In genomic region chr17:28118362-28118761, GRCh38 we compare ENCODE assay signal across 12 cellular contexts.
DNase-seq lines count a peak whose midpoint lies in the region; ATAC-seq and TF ChIP-seq lines count a peak whose summit lies in the region.
"Had no signal": no experiment of that assay in that cellular context is flagged by ENCODE, and none has a peak within 500 bp of the region (broad histone marks: within the 10 kb centered on the region; RNA-seq: fewer than 3 reads in every experiment).

No MANE protein-coding gene starts in this region.

- H3K18ac ChIP-seq in mesendoderm (ENCODE audit: low read length) = no peak overlapping the region

- H4K5ac ChIP-seq in mesendoderm (ENCODE audit: low read length) = no peak overlapping the region

- H3K4me1 ChIP-seq in muscle layer of duodenum (ENCODE audit: control insufficient read depth in 1 of 2, insufficient read depth in 2 of 2, low read length in 2 of 2) (no peaks in the 10 kb centered on the region), mesendoderm (ENCODE audit: control insufficient read depth, low read depth, low read length) (peaks cover 8% of the 10 kb centered on the region)

- H3K4me3 Mint-ChIP-seq in CD14-positive monocyte = peak overlapping the region; percentile 58 to 81
- H3K4me3 Mint-ChIP-seq in activated naive CD8-positive, alpha-beta T cell = peak overlapping the region; percentile 51

- H2BK15ac ChIP-seq in mesendoderm (replicated peaks; ENCODE audit: low read depth) = no peak overlapping the region

- H2AK5ac ChIP-seq in mesendoderm (ENCODE audit: low read length) = no peak overlapping the region

- no CpG with 5 or more reads among the region's 1 CpG for WGBS in mesendoderm (ENCODE audit: extremely low coverage, insufficient coverage, low lambda C conversion rate)

- H3K36me3 Mint-ChIP-seq in CD14-positive monocyte = peaks cover 10 to 19% of the 10 kb centered on the region in 2 donors
- H3K36me3 Mint-ChIP-seq in activated naive CD8-positive, alpha-beta T cell = peaks cover 13% of the 10 kb centered on the region

- H3K4me1 Mint-ChIP-seq in CD14-positive monocyte = peaks cover 24% of the 10 kb centered on the region
- peaks cover 35% of the 10 kb centered on the region for H3K4me1 Mint-ChIP-seq in activated naive CD8-positive, alpha-beta T cell (ENCODE audit: low read depth)

- TF ChIP-seq CTCF in CD14-positive monocyte (IDR thresholded peaks at IDR 0.05) = no peak

- intact Hi-C loops in CD14-positive monocyte (cut with micrococcal nuclease) = no loop called here

- no peak overlapping the region for H3K23ac ChIP-seq in mesendoderm (ENCODE audit: low read length)

- no peak overlapping the region for H4K8ac ChIP-seq in mesendoderm (ENCODE audit: low read depth, low read length)

- H3K27ac Mint-ChIP-seq in CD14-positive monocyte = peak overlapping the region; percentile 76 to 93 (median 87)
- peak overlapping the region; percentile 59 for H3K27ac Mint-ChIP-seq in activated naive CD8-positive, alpha-beta T cell

- H3K27ac ChIP-seq in KOPT-K1 (ENCODE audit: low read depth, low read length, poor library complexity, severe bottlenecking) (peak overlapping the region; percentile 39), muscle layer of duodenum (ENCODE audit: low read length) (peak overlapping the region; percentile 14), mesendoderm (ENCODE audit: low read depth, low read length) (no peak overlapping the region)
- H3K27ac ChIP-seq: GM23248, VCaP had no signal

- no peaks in the 10 kb centered on the region for H3K27me3 Mint-ChIP-seq in CD14-positive monocyte (ENCODE audit: low read depth in 3 of 3)
- H3K27me3 Mint-ChIP-seq in activated naive CD8-positive, alpha-beta T cell = no peaks in the 10 kb centered on the region

- H3K9ac ChIP-seq in mesendoderm (ENCODE audit: low read length) = no peak overlapping the region
- H3K9ac ChIP-seq: GM23248 had no signal

- H3K79me2 ChIP-seq in mesendoderm (ENCODE audit: control insufficient read depth, insufficient read depth, low read length) = peaks cover 4% of the 10 kb centered on the region

- DNase-seq in CD14-positive monocyte (ENCODE audit: low spot score) (no peak), AG08395 (ENCODE audit: low spot score) (no peak), mesendoderm (no peak)
- DNase-seq: DMS53, GM23248, NCI-H1048 had no signal

- ATAC-seq in GM18498 (IDR thresholded peaks at IDR 0.05; ENCODE audit: unreplicated experiment) = no peak
- no peak for ATAC-seq in HG03342 (IDR thresholded peaks at IDR 0.05; ENCODE audit: unreplicated experiment)

- H3K79me1 ChIP-seq in mesendoderm (ENCODE audit: low read length) = peaks cover 2% of the 10 kb centered on the region

- peak overlapping the region in 1 of 2 donors; percentile 26 for H3K4me3 ChIP-seq in muscle layer of duodenum (ENCODE audit: low read depth in 1 of 2, low read length in 2 of 2)
- H3K4me3 ChIP-seq in mesendoderm (ENCODE audit: low read length) = no peak overlapping the region
- H3K4me3 ChIP-seq: GM23248 had no signal

- H3K4ac ChIP-seq in mesendoderm (ENCODE audit: low read depth, low read length) = no peak overlapping the region

- no peak overlapping the region for H2BK5ac ChIP-seq in mesendoderm (ENCODE audit: low read length)

- H3K36me3 ChIP-seq in KOPT-K1 (ENCODE audit: insufficient read depth, low read length) (peaks cover 10% of the 10 kb centered on the region; the same call in 1 of the 2 replicates), muscle layer of duodenum (ENCODE audit: control insufficient read depth in 1 of 2, insufficient read depth in 2 of 2, low read length in 2 of 2) (peaks cover 10% of the 10 kb centered on the region in 2 donors), mesendoderm (ENCODE audit: control insufficient read depth, insufficient read depth, low read length) (no peaks in the 10 kb centered on the region)

- H2BK120ac ChIP-seq in mesendoderm (ENCODE audit: low read depth, low read length) = no peak overlapping the region

- H3K9me3 ChIP-seq in KOPT-K1 (ENCODE audit: insufficient read depth, low read length, poor library complexity, severe bottlenecking) (no peaks in the 10 kb centered on the region), muscle layer of duodenum (ENCODE audit: control insufficient read depth in 1 of 2, low read length in 2 of 2) (no peaks in the 10 kb centered on the region)

- no peaks in the 10 kb centered on the region for H3K9me3 Mint-ChIP-seq in CD14-positive monocyte
- no peaks in the 10 kb centered on the region for H3K9me3 Mint-ChIP-seq in activated naive CD8-positive, alpha-beta T cell (ENCODE audit: low read depth)

- H3K56ac ChIP-seq in mesendoderm (ENCODE audit: low read length) = no peak overlapping the region

- H3K4me2 ChIP-seq in mesendoderm (ENCODE audit: low read length) = no peak overlapping the region

- H3K27me3 ChIP-seq in muscle layer of duodenum (ENCODE audit: low read depth, low read length) (no peaks in the 10 kb centered on the region), mesendoderm (ENCODE audit: insufficient read depth, low read length, poor library complexity) (no peaks in the 10 kb centered on the region)
